Comparison of ENCODE assay signal across 8 cellular contexts in genomic region chr4:931960-932712, GRCh38. TPM values are rescaled to one million over a fixed set of nuclear protein-coding genes. Genes with fewer than 3 reads are reported as not detected.
DNase-seq lines count a peak whose midpoint lies in the region; ATAC-seq and TF ChIP-seq lines count a peak whose summit lies in the region.

GAK (minus strand) TSS chr4:932316; CDS start chr4:932187, 129 bp downstream.
TMEM175 (plus strand) TSS chr4:932460; CDS start chr4:947740, 15,280 bp downstream.

- H3K36me3 ChIP-seq in right atrium auricular region (no peaks in the 10 kb centered on the region), psoas muscle (ENCODE audit: insufficient read depth in 1 of 2, low read depth in 1 of 2) (no peaks in the 10 kb centered on the region), urinary bladder (ENCODE audit: insufficient read depth) (no peaks in the 10 kb centered on the region)

- H3K27ac ChIP-seq in right atrium auricular region (peak within 1 kb of the TSS; percentile 90 to 92), psoas muscle (peak within 1 kb of the TSS; percentile 99), urinary bladder (ENCODE audit: low read depth) (peak within 1 kb of the TSS; percentile 73)

- TF ChIP-seq POLR2A in GM18505 (IDR thresholded peaks at IDR 0.05; ENCODE audit: borderline replicate concordance, extremely low read depth, insufficient read depth, insufficient read length), result peak; percentile 91

- TF ChIP-seq CTCF in right atrium auricular region (IDR thresholded peaks at IDR 0.05) (peak in 1 of 2 donors; percentile 19), psoas muscle (IDR thresholded peaks at IDR 0.05) (no peak)

- H3K4me3 ChIP-seq in right atrium auricular region, result peak within 1 kb of the TSS; percentile 96 to 100
- peak within 1 kb of the TSS; percentile 99 for H3K4me3 ChIP-seq in psoas muscle
- peak within 1 kb of the TSS; percentile 73 for H3K4me3 ChIP-seq in urinary bladder (ENCODE audit: low read depth, low read length)

- peaks cover 0 to 45% of the 10 kb centered on the region in 2 donors for H3K4me1 ChIP-seq in right atrium auricular region
- peaks cover 30% of the 10 kb centered on the region for H3K4me1 ChIP-seq in psoas muscle
- H3K4me1 ChIP-seq in urinary bladder (ENCODE audit: insufficient read depth), result peaks cover 4% of the 10 kb centered on the region

- intact Hi-C loops in T-helper 2 cell treated with Interferon-gamma antibody and Interleukin-4, amounts not matched to agents 100 ng/mL and 5 ng/mL, for 36 hours (cut with micrococcal nuclease), result loop anchor here (1.0 to 5.0 kb wide), 8 partner anchors 41 to 415 kb away; partner anchors contain the start of genes DGKQ, FGFRL1, MAEA and PCGF3
- intact Hi-C loops in psoas muscle (cut with DNase I), result loop anchor here (5.0 kb wide), 2 partner anchors 40 to 190 kb away; partner anchors contain the start of gene DGKQ (in 1 of the 2)

- peak; percentile 68 for DNase-seq in NCI-H187 treated with DMSO at 0.1 percent for 48 hours (lab: John Stamatoyannopoulos, UW)
- DNase-seq in anterior cingulate cortex (lab: John Stamatoyannopoulos, UW), result peak; percentile 56 to 97 (median 90)
- DNase-seq in right atrium auricular region (ENCODE audit: low spot score), result peak; percentile 97
- peak; percentile 96 to 98 for DNase-seq in psoas muscle

- WGBS in psoas muscle, 3 donors, result 0 to 1% (median 0%) methylated on average over 77 to 99 of the region's 99 CpGs
- under 1% methylated on average over 99 of the region's 99 CpGs for WGBS in urinary bladder

- peak; percentile 89 for ATAC-seq in GM18505 (IDR thresholded peaks at IDR 0.05; ENCODE audit: unreplicated experiment)
- peak; percentile 93 for ATAC-seq in HG02970 (IDR thresholded peaks at IDR 0.05; ENCODE audit: low FRiP score, unreplicated experiment)
- ATAC-seq in psoas muscle, result peak; percentile 96 to 99 (median 97)

- H3K27me3 ChIP-seq in right atrium auricular region, result no peaks in the 10 kb centered on the region
- no peaks in the 10 kb centered on the region for H3K27me3 ChIP-seq in psoas muscle (ENCODE audit: insufficient read depth in 3 of 3, low read length in 2 of 3)

- H3K9me3 ChIP-seq in right atrium auricular region, result no peaks in the 10 kb centered on the region
- no peaks in the 10 kb centered on the region for H3K9me3 ChIP-seq in psoas muscle

RNA-seq across cellular contexts. Expression of gene GAK, which starts in this region (rescaled TPM):
- total RNA-seq in T-helper 2 cell treated with Interferon-gamma antibody and Interleukin-4, amounts not matched to agents 100 ng/mL and 5 ng/mL, for 36 hours, result 141 and 144 TPM in 2 replicates
- total RNA-seq in right atrium auricular region, result 10 to 100 TPM; 27.8 to 52.2 TPM
- 10 to 100 TPM; 20.9 to 46.7 (median 29.9) TPM for total RNA-seq in psoas muscle
- polyA plus RNA-seq in psoas muscle, result 10 to 100 TPM; 25.7 to 55.8 (median 38.7) TPM
- total RNA-seq in urinary bladder, result 44.8 TPM
- polyA plus RNA-seq in urinary bladder, result 76.2 TPM

RNA-seq across cellular contexts. Expression of gene TMEM175, which starts in this region (rescaled TPM):
- 21.8 and 23.6 TPM in 2 replicates for total RNA-seq in T-helper 2 cell treated with Interferon-gamma antibody and Interleukin-4, amounts not matched to agents 100 ng/mL and 5 ng/mL, for 36 hours
- total RNA-seq in right atrium auricular region (10 to 100 TPM; 20.2 to 24.0 TPM), psoas muscle (10 to 100 TPM; 11.7 to 15.3 (median 14.7) TPM), urinary bladder (16.8 TPM)
- polyA plus RNA-seq in psoas muscle (10 to 100 TPM in 2 of 3 donors, 1 to 10 TPM in 1; 8.7 to 23.9 (median 13.8) TPM), urinary bladder (32.8 TPM)

Comparison
In these comparisons a context has a peak if more than half of its experiments do, and no peak if none do; other contexts are left out.
1. Peak in every context shown above with its lines: DNase-seq, ATAC-seq, H3K4me3 ChIP-seq and H3K27ac ChIP-seq.